18 cellular contexts compared by ENCODE assay signal in the genomic region with DNA sequence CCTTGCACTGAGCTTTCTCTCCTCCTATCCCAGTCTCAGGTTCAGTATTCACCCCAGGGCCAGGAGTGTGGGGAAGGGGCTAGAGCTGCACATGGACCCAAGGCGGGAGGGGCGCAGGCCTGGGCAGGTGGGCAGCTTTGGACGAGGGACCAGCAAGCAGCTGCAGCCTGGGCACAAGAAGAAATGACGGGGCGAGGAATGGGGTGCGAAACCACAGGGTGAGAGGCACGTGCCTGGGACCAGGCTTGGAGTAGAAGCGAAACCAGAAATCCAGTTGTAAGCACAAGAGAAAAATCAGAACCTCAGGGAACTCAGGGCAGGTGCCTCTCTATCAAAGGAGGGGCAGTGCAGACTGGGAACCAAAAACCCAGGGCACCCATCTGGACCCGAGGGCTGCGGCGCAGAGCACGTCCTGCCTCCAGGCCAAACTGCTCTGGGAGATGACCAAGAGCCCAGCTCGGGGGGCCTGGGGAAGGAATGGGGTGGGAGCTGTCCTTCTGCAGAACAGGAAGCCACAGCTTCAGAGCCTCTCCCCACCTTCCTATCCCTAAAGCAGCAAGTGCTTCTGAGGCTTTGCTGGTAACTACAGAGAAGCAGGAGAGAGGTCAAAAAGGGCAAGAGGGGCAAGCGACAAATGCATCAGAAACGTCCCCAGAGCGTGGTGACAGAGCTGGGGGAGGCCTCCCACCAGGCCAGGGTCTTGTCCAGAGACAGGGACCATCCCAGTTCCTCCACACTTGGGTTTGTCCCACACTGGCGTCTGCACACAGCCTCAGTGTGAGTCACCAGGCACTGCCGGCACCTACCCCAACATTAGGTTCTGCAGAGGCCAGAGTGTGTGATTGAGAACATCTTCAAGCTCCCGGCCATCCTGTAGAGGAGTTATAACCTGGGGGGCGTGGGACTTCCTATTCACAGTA. TPM values are rescaled to one million over a fixed set of nuclear protein-coding genes. Genes with fewer than 3 reads are reported as not detected.
A peak's percentile ranks its signal among the peaks of the same experiment; 100 is the strongest.
DNase-seq lines count a peak whose midpoint lies in the region; TF ChIP-seq lines count a peak whose summit lies in the region.
"Had no signal": no experiment of that assay in that cellular context is flagged by ENCODE, and none has a peak within 500 bp of the region (broad histone marks: within the 10 kb centered on the region; RNA-seq: fewer than 3 reads in every experiment).

No MANE protein-coding gene starts in this region.

- 67 to 76% (median 74%) methylated on average over 20 of the region's 20 CpGs for WGBS in spleen, 5 donors

- DNase-seq in activated effector memory CD4-positive, alpha-beta T cell treated with anti-CD3 and anti-CD28 coated beads, Interleukin-2, amount 50 U/mL, for 16 hours = peak; percentile 54
- no peak for DNase-seq in activated effector memory CD4-positive, alpha-beta T cell treated with Interleukin-2 at 50 U/mL for 16 hours
- DNase-seq in RPMI8226 (peak; percentile 78), islet precursor cell (peak; percentile 65), spleen (peak; percentile 51), NCI-H128 (lab: John Stamatoyannopoulos, UW; ENCODE audit: unreplicated experiment) (no peak), DMS114 treated with DMSO at 0.1 percent for 48 hours (lab: John Stamatoyannopoulos, UW; ENCODE audit: unreplicated experiment) (no peak)
- no peak for DNase-seq in activated naive CD4-positive, alpha-beta T cell treated with anti-CD3 and anti-CD28 coated beads, Interleukin-2, amount 50 U/mL, for 16 hours
- DNase-seq: 8988T, EL, HCEC 1CT, Kasumi-1, NCI-H146, NCI-H2081 treated with DMSO at 0.1 percent for 48 hours, NCI-H2227 treated with DMSO at 0.1 percent for 48 hours, NCI-H524 treated with DMSO at 0.1 percent for 48 hours, OCI-M1 had no signal

- TF ChIP-seq CTCF in spleen (IDR thresholded peaks at IDR 0.05 in 8 of 11, conservative IDR thresholded peaks at IDR 0.05 in 3 of 11) = no peak

- no peak overlapping the region for H3K27ac ChIP-seq in spleen
- H3K27ac ChIP-seq: BLaER1 had no signal

- intact Hi-C loops in spleen (cut with DNase I; ENCODE audit: low total_unique reads) = loop anchor here (10.0 kb wide), 2 partner anchors 214 to 254 kb away; no protein-coding TSS in a partner anchor

- TF ChIP-seq POLR2A in spleen (IDR thresholded peaks at IDR 0.05) = no peak

- peaks cover 0 to 2% (median under 1%) of the 10 kb centered on the region in 6 donors for H3K4me1 ChIP-seq in spleen
- H3K4me1 ChIP-seq: BLaER1 had no signal

- H3K4me3 ChIP-seq in spleen = no peak overlapping the region
- H3K4me3 ChIP-seq: BLaER1 had no signal

- no peaks in the 10 kb centered on the region for H3K27me3 ChIP-seq in spleen (replicated peaks in 1 of 7)
- H3K27me3 ChIP-seq: BLaER1 had no signal

- no peaks in the 10 kb centered on the region for H3K36me3 ChIP-seq in spleen
- H3K36me3 ChIP-seq: BLaER1 had no signal

- H3K9me3 ChIP-seq in spleen = no peaks in the 10 kb centered on the region
- H3K9me3 ChIP-seq: BLaER1 had no signal

RNA-seq across cellular contexts. Expression of a gene that starts 18.3 kb away (rescaled TPM):
- 1 to 10 TPM in 3 of 7 donors, under 1 TPM in 1, not detected in 3; 0.85 to 1.4 (median 1.2) TPM for total RNA-seq in spleen
- polyA plus RNA-seq in spleen = under 1 TPM; 0.09 to 0.26 (median 0.21) TPM

RNA-seq across cellular contexts. Expression of a gene that starts 28.2 kb away (rescaled TPM):
- total RNA-seq in spleen = 1 to 10 TPM in 1 of 7 donors, under 1 TPM in 6; 0.20 to 1.3 (median 0.46) TPM
- polyA plus RNA-seq in spleen = under 1 TPM; 0.16 to 0.59 (median 0.33) TPM

Comparison
In these comparisons a context has a peak if more than half of its experiments do, and no peak if none do; other contexts are left out.
1. DNase-seq: peak in activated effector memory CD4-positive, alpha-beta T cell treated with anti-CD3 and anti-CD28 coated beads, Interleukin-2, amount 50 U/mL, for 16 hours (single experiment), RPMI8226 (single experiment), islet precursor cell (single experiment) and spleen (single experiment); none in activated effector memory CD4-positive, alpha-beta T cell treated with Interleukin-2 at 50 U/mL for 16 hours (single experiment), NCI-H128 (single experiment), activated naive CD4-positive, alpha-beta T cell treated with anti-CD3 and anti-CD28 coated beads, Interleukin-2, amount 50 U/mL, for 16 hours (single experiment) and DMS114 treated with DMSO at 0.1 percent for 48 hours (single experiment).